ENCODE assay signal across 19 cellular contexts in genomic region chr17:49110504-49110903, GRCh38. TPM values are rescaled to one million over a fixed set of nuclear protein-coding genes. Genes with fewer than 3 reads are reported as not detected.
"Had no signal": no experiment of that assay in that cellular context is flagged by ENCODE, and none has a peak within 500 bp of the region (broad histone marks: within the 10 kb centered on the region; RNA-seq: fewer than 3 reads in every experiment).

No MANE protein-coding gene starts in this region.

- H3K4me1 Mint-ChIP-seq: activated naive CD8-positive, alpha-beta T cell treated with anti-CD3 and anti-CD28 coated beads for 36 hours had no signal

- H3K27me3 ChIP-seq: brain microvascular endothelial cell had no signal

- H3K36me3 Mint-ChIP-seq: activated CD4-positive, alpha-beta memory T cell treated with anti-CD3 and anti-CD28 coated beads for 36 hours; activated naive CD8-positive, alpha-beta T cell treated with anti-CD3 and anti-CD28 coated beads for 36 hours had no signal

- H3K9me3 ChIP-seq: esophagus squamous epithelium, left ventricle myocardium inferior, suprapubic skin, upper lobe of right lung had no signal

- DNase-seq: activated CD4-positive, alpha-beta memory T cell treated with anti-CD3 and anti-CD28 coated beads for 36 hours; activated CD4-positive, alpha-beta T cell treated with anti-CD3 and anti-CD28 coated beads for 1 hour; activated gamma-delta T cell treated with Interleukin-2 at 50 U/mL for 16 hours; activated naive CD8-positive, alpha-beta T cell treated with anti-CD3 and anti-CD28 coated beads for 36 hours; activated T-cell treated with anti-CD3 and anti-CD28 coated beads, Interleukin-2, amount 50 U/mL, for 48 hours; brain microvascular endothelial cell; endodermal cell; esophagus squamous epithelium; head of caudate nucleus; left ventricle myocardium inferior; mesenchymal stem cell; nephron progenitor cell; stimulated activated CD4-positive, alpha-beta T cell treated with anti-CD3 and anti-CD28 coated beads, Interleukin-12 subunit alpha, Interleukin-12 subunit beta, amount 100 ng/mL, for 4 hours; stimulated activated naive CD8-positive, alpha-beta T cell treated with anti-CD3 and anti-CD28 coated beads, Interleukin-15, Interleukin-2, amounts not matched to agents 100 U/mL and 50 U/mL, for 24 hours; T-helper 2 cell; upper lobe of right lung had no signal

- H3K27ac Mint-ChIP-seq: activated CD4-positive, alpha-beta memory T cell treated with anti-CD3 and anti-CD28 coated beads for 36 hours; activated naive CD8-positive, alpha-beta T cell treated with anti-CD3 and anti-CD28 coated beads for 36 hours; endodermal cell; nephron progenitor cell had no signal

- H3K27ac ChIP-seq: brain microvascular endothelial cell, esophagus squamous epithelium, left ventricle myocardium inferior, suprapubic skin, upper lobe of right lung had no signal

- H3K9me3 Mint-ChIP-seq: activated CD4-positive, alpha-beta memory T cell treated with anti-CD3 and anti-CD28 coated beads for 36 hours; activated naive CD8-positive, alpha-beta T cell treated with anti-CD3 and anti-CD28 coated beads for 36 hours; nephron progenitor cell had no signal

- H3K4me3 Mint-ChIP-seq: activated CD4-positive, alpha-beta memory T cell treated with anti-CD3 and anti-CD28 coated beads for 36 hours; activated naive CD8-positive, alpha-beta T cell treated with anti-CD3 and anti-CD28 coated beads for 36 hours; endodermal cell; nephron progenitor cell had no signal

- H3K4me3 ChIP-seq: esophagus squamous epithelium, left ventricle myocardium inferior, suprapubic skin, upper lobe of right lung had no signal

- ATAC-seq: stimulated activated naive CD8-positive, alpha-beta T cell treated with anti-CD3 and anti-CD28 coated beads, Interleukin-15, Interleukin-2, amounts not matched to agents 100 U/mL and 50 U/mL, for 24 hours; upper lobe of right lung had no signal

- H3K36me3 ChIP-seq: brain microvascular endothelial cell, esophagus squamous epithelium, left ventricle myocardium inferior, suprapubic skin, upper lobe of right lung had no signal

RNA-seq across cellular contexts. Expression of gene B4GALNT2, which starts 22.1 kb away (rescaled TPM):
- total RNA-seq: activated CD4-positive, alpha-beta memory T cell treated with anti-CD3 and anti-CD28 coated beads for 36 hours; activated naive CD8-positive, alpha-beta T cell treated with anti-CD3 and anti-CD28 coated beads for 36 hours; dermis microvascular lymphatic vessel endothelial cell; left ventricle myocardium inferior; omental fat pad had no signal
